8 cellular contexts compared by ENCODE assay signal in genomic region chr10:50367732-50368131, GRCh38.
A peak's percentile ranks its signal among the peaks of the same experiment; 100 is the strongest.
DNase-seq lines count a peak whose midpoint lies in the region; ATAC-seq and TF ChIP-seq lines count a peak whose summit lies in the region.

No MANE protein-coding gene starts in this region.

- H3K9me3 Mint-ChIP-seq in activated naive CD4-positive, alpha-beta T cell treated with anti-CD3 and anti-CD28 coated beads, Interleukin-2, amount 50 U/mL, for 24 hours, result peaks cover 20% of the 10 kb centered on the region

- no peaks in the 10 kb centered on the region for H3K27me3 Mint-ChIP-seq in activated naive CD4-positive, alpha-beta T cell treated with anti-CD3 and anti-CD28 coated beads, Interleukin-2, amount 50 U/mL, for 24 hours

- H3K4me1 Mint-ChIP-seq in activated naive CD4-positive, alpha-beta T cell treated with anti-CD3 and anti-CD28 coated beads, Interleukin-2, amount 50 U/mL, for 24 hours, result peaks cover 21% of the 10 kb centered on the region

- H3K9me3 ChIP-seq in OCI-LY3 (ENCODE audit: insufficient read depth, low read length), result 0 out of 2 replicates have a peak, but pooled peaks cover 4% of the 10 kb centered on the region
- no peaks in the 10 kb centered on the region for H3K9me3 ChIP-seq in thyroid gland

- no peak overlapping the region for H2AFZ ChIP-seq in OCI-LY3 (ENCODE audit: low read depth, low read length)

- no peak overlapping the region for H3K4me3 ChIP-seq in OCI-LY3 (ENCODE audit: low read length)
- H3K4me3 ChIP-seq in fibroblast of the aortic adventitia (ENCODE audit: low read depth, low read length), result no peak overlapping the region
- no peak overlapping the region for H3K4me3 ChIP-seq in thyroid gland (replicated peaks in 1 of 3)

- peaks cover 36% of the 10 kb centered on the region for H3K36me3 Mint-ChIP-seq in activated naive CD4-positive, alpha-beta T cell treated with anti-CD3 and anti-CD28 coated beads, Interleukin-2, amount 50 U/mL, for 24 hours

- H3K9ac ChIP-seq in OCI-LY3 (ENCODE audit: low read length), result no peak overlapping the region

- TF ChIP-seq CTCF in OCI-LY3 (IDR thresholded peaks at IDR 0.05; ENCODE audit: low read depth, low read length) (peak; percentile 38; the same call in 1 of the 2 replicates), fibroblast of the aortic adventitia (IDR thresholded peaks at IDR 0.05; ENCODE audit: insufficient read depth, low read length) (peak; percentile 48), thyroid gland (IDR thresholded peaks at IDR 0.05) (peak in 5 of 6 experiments; percentile 15 to 32 (median 21))

- 96 to 100% methylated on average over 1 of the region's 1 CpG for WGBS in thyroid gland, 2 donors

- H3K27ac ChIP-seq in OCI-LY3 (ENCODE audit: low read length), result no peak overlapping the region
- H3K27ac ChIP-seq in thyroid gland, result no peak overlapping the region

- intact Hi-C loops in thyroid gland (cut with DNase I), result no loop called here

- no peaks in the 10 kb centered on the region for H4K20me1 ChIP-seq in OCI-LY3 (ENCODE audit: insufficient read depth, low read length)

- H3K27ac Mint-ChIP-seq in activated naive CD4-positive, alpha-beta T cell treated with anti-CD3 and anti-CD28 coated beads, Interleukin-2, amount 50 U/mL, for 24 hours, result peak overlapping the region; percentile 57

- no peak for DNase-seq in activated naive CD4-positive, alpha-beta T cell (lab: John Stamatoyannopoulos, UW)
- DNase-seq in fibroblast of the aortic adventitia (ENCODE audit: low read depth) (peak; percentile 63), thyroid gland (peak; percentile 20 to 25), cortex of kidney (lab: John Stamatoyannopoulos, UW) (no peak)
- DNase-seq in central memory CD4-positive, alpha-beta T cell, result no peak

- H3K4me1 ChIP-seq in OCI-LY3 (ENCODE audit: low read length) (peaks cover 5% of the 10 kb centered on the region), thyroid gland (no peaks in the 10 kb centered on the region)

- H3K36me3 ChIP-seq in OCI-LY3 (replicated peaks; ENCODE audit: low read depth, low read length) (no peaks in the 10 kb centered on the region), thyroid gland (no peaks in the 10 kb centered on the region)

- no peak for ATAC-seq in HG02973 (IDR thresholded peaks at IDR 0.05; ENCODE audit: unreplicated experiment)

- TF ChIP-seq POLR2A in thyroid gland (IDR thresholded peaks at IDR 0.05), result no peak

- no peak overlapping the region for H3K4me2 ChIP-seq in OCI-LY3 (ENCODE audit: low read length)

- H3K79me2 ChIP-seq in OCI-LY3 (ENCODE audit: low read length), result no peaks in the 10 kb centered on the region

- no peaks in the 10 kb centered on the region for H3K27me3 ChIP-seq in OCI-LY3 (ENCODE audit: low read depth, low read length)
- H3K27me3 ChIP-seq in thyroid gland, result no peaks in the 10 kb centered on the region

- no peak overlapping the region for H3K4me3 Mint-ChIP-seq in activated naive CD4-positive, alpha-beta T cell treated with anti-CD3 and anti-CD28 coated beads, Interleukin-2, amount 50 U/mL, for 24 hours

Comparison
In these comparisons a context has a peak if more than half of its experiments do, and no peak if none do; other contexts are left out.
1. DNase-seq: peak in fibroblast of the aortic adventitia (single experiment) and thyroid gland (2 of 2); none in activated naive CD4-positive, alpha-beta T cell (0 of 4), central memory CD4-positive, alpha-beta T cell (single experiment) and cortex of kidney (single experiment).
2. Peak in every context shown above with its lines, with median percentiles within 50 percentile points of each other: CTCF ChIP-seq.